9 cellular contexts compared by ENCODE assay signal in the genomic region with DNA sequence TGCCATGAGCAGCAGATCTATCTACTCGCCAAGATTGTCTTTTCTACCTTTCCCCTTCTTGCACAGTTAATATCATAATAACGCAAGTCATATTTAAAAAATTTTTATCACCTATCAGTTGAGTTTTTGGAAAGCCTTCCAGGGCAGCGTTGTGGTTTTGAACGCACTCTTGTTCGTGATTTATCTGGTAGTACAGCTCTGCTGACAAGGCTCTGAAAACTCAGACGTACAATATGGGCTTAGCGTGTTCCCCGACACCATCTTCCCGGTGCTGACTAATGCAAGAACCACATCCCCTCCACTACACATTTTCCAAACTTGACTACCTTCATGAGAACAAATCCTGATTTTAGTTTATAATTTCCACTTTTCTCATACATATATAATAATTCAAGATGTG. TPM values are rescaled to one million over a fixed set of nuclear protein-coding genes. Genes with fewer than 3 reads are reported as not detected.
DNase-seq lines count a peak whose midpoint lies in the region; ATAC-seq, FAIRE-seq and TF ChIP-seq lines count a peak whose summit lies in the region.
"Had no signal": no experiment of that assay in that cellular context is flagged by ENCODE, and none has a peak within 500 bp of the region (broad histone marks: within the 10 kb centered on the region; RNA-seq: fewer than 3 reads in every experiment).

No MANE protein-coding gene starts in this region.

- H3K79me2 ChIP-seq in astrocyte (ENCODE audit: insufficient read depth, low read length), result peaks cover 30% of the 10 kb centered on the region

- no peak overlapping the region for H2AFZ ChIP-seq in astrocyte (ENCODE audit: low read depth, low read length)

- TF ChIP-seq EP300 in transverse colon (IDR thresholded peaks at IDR 0.05; ENCODE audit: low read depth), result no peak

- H3K36me3 ChIP-seq in cardiac muscle cell, result no peaks in the 10 kb centered on the region
- H3K36me3 ChIP-seq in astrocyte (ENCODE audit: insufficient read depth, low read length), result no peaks in the 10 kb centered on the region
- no peaks in the 10 kb centered on the region for H3K36me3 ChIP-seq in transverse colon

- H3K36me3 Mint-ChIP-seq in astrocyte (ENCODE audit: low read depth, unreplicated experiment), result no peaks in the 10 kb centered on the region
- H3K36me3 Mint-ChIP-seq in mesothelial cell of epicardium, result no peaks in the 10 kb centered on the region

- H3K27ac Mint-ChIP-seq in astrocyte (ENCODE audit: unreplicated experiment) (no peak overlapping the region), mesothelial cell of epicardium (peak overlapping the region; percentile 88)

- peak overlapping the region; percentile 95 for H3K9ac ChIP-seq in astrocyte (ENCODE audit: low read length)

- FAIRE-seq in astrocyte (lab: Jason Lieb, UNC), result no peak

- H3K4me1 Mint-ChIP-seq in astrocyte (ENCODE audit: low read depth, unreplicated experiment) (peaks cover 13% of the 10 kb centered on the region), mesothelial cell of epicardium (peaks cover 40% of the 10 kb centered on the region)

- H3K4me3 Mint-ChIP-seq in astrocyte (ENCODE audit: unreplicated experiment) (peak overlapping the region; percentile 87), mesothelial cell of epicardium (peak overlapping the region; percentile 78)

- H3K9me3 Mint-ChIP-seq in astrocyte (ENCODE audit: unreplicated experiment) (no peaks in the 10 kb centered on the region), mesothelial cell of epicardium (no peaks in the 10 kb centered on the region)

- H3K27me3 Mint-ChIP-seq in astrocyte (ENCODE audit: low read depth, unreplicated experiment) (peaks cover 7% of the 10 kb centered on the region), mesothelial cell of epicardium (ENCODE audit: low read depth) (peaks cover 32% of the 10 kb centered on the region)

- H3K4me3 ChIP-seq in cardiac muscle cell (peak overlapping the region; percentile 69), astrocyte (ENCODE audit: insufficient read depth, low read depth, low read length) (peak overlapping the region; percentile 73), transverse colon (peak overlapping the region in 2 of 4 donors; percentile 80 to 94)

- TF ChIP-seq POLR2A in transverse colon (IDR thresholded peaks at IDR 0.05), result no peak

- H3K27me3 ChIP-seq in cardiac muscle cell, result no peaks in the 10 kb centered on the region
- no peaks in the 10 kb centered on the region for H3K27me3 ChIP-seq in astrocyte (ENCODE audit: insufficient read depth, low read length)
- H3K27me3 ChIP-seq in transverse colon, result peaks cover 6% of the 10 kb centered on the region

- peak in 1 of 2 donors; percentile 40 for DNase-seq in cardiac muscle cell (ENCODE audit: low read depth in 1 of 2, low spot score in 1 of 2)
- DNase-seq in Right ventricle myocardium inferior (ENCODE audit: missing footprints), result no peak
- DNase-seq in astrocyte (ENCODE audit: low read depth), result no peak
- no peak for DNase-seq in mesothelial cell of epicardium (ENCODE audit: low spot score in 2 of 2, unreplicated experiment in 2 of 2)
- no peak for DNase-seq in transverse colon
- no peak for DNase-seq in COLO829 (ENCODE audit: low spot score)
- no peak for DNase-seq in SIG-M5 treated with dmso at 0.1 percent for 504 hours (lab: John Stamatoyannopoulos, UW; ENCODE audit: unreplicated experiment)
- DNase-seq in MV-4-11 (lab: John Stamatoyannopoulos, UW), result no peak
- DNase-seq: SIG-M5 had no signal

- peak overlapping the region; percentile 96 for H3K4me2 ChIP-seq in astrocyte (ENCODE audit: low read length)

- no peak overlapping the region for H3K27ac ChIP-seq in cardiac muscle cell
- H3K27ac ChIP-seq in astrocyte (ENCODE audit: low read depth, low read length), result no peak overlapping the region
- peak overlapping the region; percentile 97 to 100 (median 98) for H3K27ac ChIP-seq in transverse colon

- in situ Hi-C loops in transverse colon (cut with MboI; ENCODE audit: low pct_ligation_motif_present in 1 of 4, low pct_unique_long_range_greater_than_20kb in 1 of 4, low sequenced_read_pairs in 3 of 4), result loop anchor here (5.0 to 25.0 kb wide), 7 partner anchors 60 to 513 kb away; partner anchors contain the start of gene AUH (in 1 of the 4)

- peaks cover 21% of the 10 kb centered on the region for H4K20me1 ChIP-seq in astrocyte (ENCODE audit: insufficient read depth, low read length)

- H3K9me3 ChIP-seq in cardiac muscle cell (ENCODE audit: low read depth), result no peaks in the 10 kb centered on the region
- H3K9me3 ChIP-seq in astrocyte (ENCODE audit: insufficient read depth, low read depth, low read length), result no peaks in the 10 kb centered on the region
- H3K9me3 ChIP-seq in transverse colon, result no peaks in the 10 kb centered on the region

- intact Hi-C loops in Right ventricle myocardium inferior (cut with DNase I) (loop anchor here (2.0 kb wide), 1 partner anchor 256 kb away; no protein-coding TSS in a partner anchor), transverse colon (cut with DNase I; ENCODE audit: low total_unique reads) (loop anchor here (5.0 kb wide), 1 partner anchor 388 kb away; no protein-coding TSS in a partner anchor)

- ATAC-seq in Right ventricle myocardium inferior, result no peak

- TF ChIP-seq CTCF in cardiac muscle cell (IDR thresholded peaks at IDR 0.05; ENCODE audit: low read depth, low read length) (no peak), astrocyte (IDR thresholded peaks at IDR 0.05; ENCODE audit: insufficient read depth, low read depth, low read length) (no peak), mesothelial cell of epicardium (IDR thresholded peaks at IDR 0.05; ENCODE audit: unreplicated experiment) (no peak), transverse colon (IDR thresholded peaks at IDR 0.05) (no peak)

- H3K4me1 ChIP-seq in cardiac muscle cell (ENCODE audit: low read depth) (peaks cover 6% of the 10 kb centered on the region), astrocyte (ENCODE audit: insufficient read depth, low read length) (peaks cover 17% of the 10 kb centered on the region), transverse colon (peaks cover 0 to 31% (median 26%) of the 10 kb centered on the region in 4 donors)

- WGBS in transverse colon (ENCODE audit: low coverage in 1 of 2), 2 donors, result 52 to 65% methylated on average over 4 to 9 of the region's 9 CpGs

RNA-seq across cellular contexts. Expression of gene NFIL3, which starts 1.6 kb away (rescaled TPM):
- total RNA-seq in cardiac muscle cell (16.8 and 19.7 TPM in 2 replicates), Right ventricle myocardium inferior (21.3 TPM), astrocyte (32.4 and 37.5 TPM in 2 replicates), mesothelial cell of epicardium (25.8 to 28.1 TPM (median 26.3 TPM) in 3 replicates), transverse colon (10 to 100 TPM; 15.8 to 26.4 (median 22.2) TPM)
- 43.0 and 57.5 TPM in 2 replicates for polyA plus RNA-seq in cardiac muscle cell

Comparison
In these comparisons a context has a peak if more than half of its experiments do, and no peak if none do; other contexts are left out.
1. H3K27ac ChIP-seq: peak in transverse colon (4 of 4); none in cardiac muscle cell (single experiment) and astrocyte (single experiment).